Comparison of ENCODE assay signal across 21 cellular contexts in the genomic region with DNA sequence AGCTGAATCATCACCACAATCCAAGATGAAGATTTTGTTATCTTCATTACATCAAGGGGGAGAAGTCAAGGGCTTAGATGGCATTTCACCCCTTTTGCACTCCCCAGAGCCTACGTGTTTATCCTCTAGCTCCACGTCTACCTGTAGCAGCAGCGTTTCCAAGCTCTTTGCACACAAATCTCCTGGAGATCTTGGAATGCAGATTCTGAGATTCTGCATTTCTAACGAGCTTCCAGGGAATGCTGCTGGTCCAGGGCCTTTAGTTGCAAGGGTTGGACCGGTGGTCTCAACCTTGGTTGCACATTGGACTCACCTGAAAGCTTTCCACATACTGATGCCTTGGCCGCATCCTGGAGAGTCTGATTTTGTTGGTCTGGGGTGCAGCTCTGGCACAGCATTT. TPM values are rescaled to one million over a fixed set of nuclear protein-coding genes. Genes with fewer than 3 reads are reported as not detected.
DNase-seq lines count a peak whose midpoint lies in the region; ATAC-seq and TF ChIP-seq lines count a peak whose summit lies in the region.
"Had no signal": no experiment of that assay in that cellular context is flagged by ENCODE, and none has a peak within 500 bp of the region (broad histone marks: within the 10 kb centered on the region; RNA-seq: fewer than 3 reads in every experiment).

No MANE protein-coding gene starts in this region.

- in situ Hi-C loops in gastrocnemius medialis (cut with MboI; ENCODE audit: low sequenced_read_pairs in 4 of 4): loop anchor here in 1 of 4 donors (5.0 kb wide), 1 partner anchor 47 kb away; a partner anchor contains a TSS

- peak overlapping the region in 9 of 10 donors; percentile 17 to 77 (median 58) for H3K27ac ChIP-seq in heart right ventricle
- H3K27ac ChIP-seq in VCaP: peak overlapping the region; percentile 55
- peak overlapping the region; percentile 81 to 89 (median 84) for H3K27ac ChIP-seq in gastrocnemius medialis
- peak overlapping the region in 1 of 2 donors; percentile 32 for H3K27ac ChIP-seq in testis

- no peak for DNase-seq in heart right ventricle
- DNase-seq in cardiac septum (ENCODE audit: low spot score): no peak
- no peak for DNase-seq in gastrocnemius medialis
- DNase-seq in D341Med (ENCODE audit: low spot score): no peak
- no peak for DNase-seq in testis
- DNase-seq in NCI-H1105 (lab: John Stamatoyannopoulos, UW): no peak
- DNase-seq: activated CD4-positive, alpha-beta memory T cell treated with anti-CD3 and anti-CD28 coated beads, Interleukin-2, amount 10 ng/mL, durations not matched to agents 7 days and 5 days; activated CD8-positive, alpha-beta memory T cell treated with anti-CD3 and anti-CD28 coated beads, Interleukin-2, amount 50 U/mL, for 4 hours; activated naive CD4-positive, alpha-beta T cell treated with anti-CD3 and anti-CD28 coated beads, Interleukin-2, amount 10 ng/mL, durations not matched to agents 7 days and 5 days; CD8-positive, alpha-beta T cell; Karpas-422; naive thymus-derived CD8-positive, alpha-beta T cell; NCI-H2081; NCI-H748 treated with DMSO at 0.1 percent for 48 hours; stimulated activated CD4-positive, alpha-beta T cell treated with anti-CD3 and anti-CD28 coated beads, Interleukin-1b, Interleukin-23, amount 100 ng/mL, for 48 hours; stimulated activated naive CD8-positive, alpha-beta T cell treated with anti-CD3 and anti-CD28 coated beads, Interleukin-15, Interleukin-2, amounts not matched to agents 100 U/mL and 50 U/mL, for 24 hours had no signal

- intact Hi-C loops in heart right ventricle (cut with DNase I): no loop called here
- intact Hi-C loops in cardiac septum (cut with DNase I): no loop called here
- intact Hi-C loops in gastrocnemius medialis (cut with DNase I; ENCODE audit: low total_unique reads): loop anchor here (2.0 kb wide), 1 partner anchor 49 kb away; a partner anchor contains a TSS
- intact Hi-C loops in testis (cut with DNase I; ENCODE audit: low total_unique reads): no loop called here

- H3K4me1 ChIP-seq in heart right ventricle (peaks cover 0 to 37% (median 19%) of the 10 kb centered on the region in 9 donors), gastrocnemius medialis (peaks cover 48 to 58% of the 10 kb centered on the region in 2 donors), testis (peaks cover 20% of the 10 kb centered on the region)

- TF ChIP-seq POLR2A in gastrocnemius medialis (IDR thresholded peaks at IDR 0.05) (no peak), testis (IDR thresholded peaks at IDR 0.05) (no peak)

- H3K4me3 ChIP-seq in heart right ventricle (peak overlapping the region in 2 of 10 donors; percentile 2 to 3), iPS-18c (ENCODE audit: insufficient read depth, low read depth, low read length) (0 out of 2 replicates have a peak overlapping the region, but pooled peaks have one; percentile 6), gastrocnemius medialis (peak overlapping the region in 3 of 4 donors; percentile 4 to 30 (median 13)), testis (no peak overlapping the region)
- H3K4me3 ChIP-seq: HAP-1, vagina had no signal

- 59 to 65% methylated on average over 6 of the region's 6 CpGs for WGBS in heart right ventricle, 2 donors
- 46 to 60% methylated on average over 6 of the region's 6 CpGs for WGBS in testis, 2 donors

- H3K27me3 ChIP-seq in heart right ventricle (peaks cover 0 to 48% (median 11%) of the 10 kb centered on the region in 7 donors), gastrocnemius medialis (no peaks in the 10 kb centered on the region), testis (no peaks in the 10 kb centered on the region)
- H3K27me3 ChIP-seq: vagina had no signal

- H3K36me3 ChIP-seq in heart right ventricle (no peaks in the 10 kb centered on the region), gastrocnemius medialis (no peaks in the 10 kb centered on the region), testis (ENCODE audit: low read depth, missing control alignments) (no peaks in the 10 kb centered on the region)
- H3K36me3 ChIP-seq: HAP-1, vagina had no signal

- H3K9me3 ChIP-seq in heart right ventricle (no peaks in the 10 kb centered on the region), iPS-18c (ENCODE audit: control insufficient read depth, insufficient read depth, low read length) (no peaks in the 10 kb centered on the region), gastrocnemius medialis (no peaks in the 10 kb centered on the region), testis (no peaks in the 10 kb centered on the region)
- H3K9me3 ChIP-seq: HAP-1, vagina had no signal

- TF ChIP-seq CTCF in heart right ventricle (IDR thresholded peaks at IDR 0.05) (no peak), VCaP (conservative IDR thresholded peaks at IDR 0.05) (no peak), gastrocnemius medialis (IDR thresholded peaks at IDR 0.05 in 4 of 5, conservative IDR thresholded peaks at IDR 0.05 in 1 of 5) (no peak), testis (IDR thresholded peaks at IDR 0.05) (no peak)

- ATAC-seq in heart right ventricle (no peak), gastrocnemius medialis (peak in 1 of 2 donors; percentile 26)
- ATAC-seq: CD8-positive, alpha-beta T cell; naive thymus-derived CD8-positive, alpha-beta T cell; stimulated activated naive CD8-positive, alpha-beta T cell treated with anti-CD3 and anti-CD28 coated beads, Interleukin-15, Interleukin-2, amounts not matched to agents 100 U/mL and 50 U/mL, for 24 hours had no signal

RNA-seq across cellular contexts. Expression of a gene that starts 49.5 kb away (rescaled TPM):
- total RNA-seq in heart right ventricle: 10 to 100 TPM in 1 of 10 donors, 1 to 10 TPM in 9; 3.8 to 14.5 (median 6.2) TPM
- 1 to 10 TPM in 1 of 2 donors, under 1 TPM in 1; 0.33 to 2.8 TPM for polyA plus RNA-seq in heart right ventricle
- total RNA-seq in cardiac septum: 5.7 TPM
- total RNA-seq in gastrocnemius medialis: 100 to 1,000 TPM in 3 of 4 donors, 10 to 100 TPM in 1; 60.2 to 198 (median 161) TPM
- 10 to 100 TPM; 22.8 to 38.5 TPM for total RNA-seq in testis
- 8.3 TPM for polyA plus RNA-seq in testis (ENCODE audit: insufficient read depth, low read depth, low replicate concordance)
- total RNA-seq: CD8-positive, alpha-beta T cell; endothelial cell of umbilical vein; naive thymus-derived CD8-positive, alpha-beta T cell had no signal
- polyA plus RNA-seq: endothelial cell of umbilical vein; naive thymus-derived CD8-positive, alpha-beta T cell had no signal

Comparison
In these comparisons a context has a peak if more than half of its experiments do, and no peak if none do; other contexts are left out.
1. H3K4me3 ChIP-seq: peak in iPS-18c (single experiment) and gastrocnemius medialis (3 of 4); none in testis (0 of 2).